33 cellular contexts compared by ENCODE assay signal in genomic region chr19:39830406-39830805, GRCh38. TPM values are rescaled to one million over a fixed set of nuclear protein-coding genes. Genes with fewer than 3 reads are reported as not detected.
"Had no signal": no experiment of that assay in that cellular context is flagged by ENCODE, and none has a peak within 500 bp of the region (broad histone marks: within the 10 kb centered on the region; RNA-seq: fewer than 3 reads in every experiment).

No MANE protein-coding gene starts in this region.

- H3K27ac ChIP-seq: brain microvascular endothelial cell, dorsolateral prefrontal cortex, esophagus squamous epithelium, gastroesophageal sphincter, heart left ventricle, prostate gland, SJCRH30, thoracic aorta had no signal

- H3K27ac Mint-ChIP-seq: memory B cell, WTC11 had no signal

- H3K4me3 ChIP-seq: dorsolateral prefrontal cortex, esophagus squamous epithelium, gastroesophageal sphincter, heart left ventricle, prostate gland, SJCRH30, thoracic aorta had no signal

- H3K9me3 ChIP-seq: esophagus squamous epithelium, gastroesophageal sphincter, heart left ventricle, prostate gland, SJCRH30, thoracic aorta had no signal

- DNase-seq: activated CD4-positive, alpha-beta T cell treated with anti-CD3 and anti-CD28 coated beads for 36 hours; activated CD4-positive, alpha-beta T cell treated with anti-CD3 and anti-CD28 coated beads, Interleukin-2, amount 50 U/mL, for 4 hours; activated CD8-positive, alpha-beta memory T cell treated with anti-CD3 and anti-CD28 coated beads for 24 hours; activated CD8-positive, alpha-beta memory T cell treated with anti-CD3 and anti-CD28 coated beads, Interleukin-2, amount 50 U/mL, for 48 hours; activated gamma-delta T cell treated with Interleukin-2 at 50 U/mL for 16 hours; activated T-cell treated with anti-CD3 and anti-CD28 coated beads, Interleukin-2, amount 50 U/mL, for 72 hours; aorta; brain microvascular endothelial cell; central memory CD4-positive, alpha-beta T cell; esophagus squamous epithelium; heart left ventricle; islet precursor cell; left colon; right cardiac atrium; SJCRH30; small intestine; stimulated activated CD4-positive, alpha-beta T cell treated with anti-CD3 and anti-CD28 coated beads, Interleukin-2, amount 100 ng/mL, for 24 hours; T-helper 1 cell; T1000 had no signal

- H3K9me3 Mint-ChIP-seq: activated naive CD4-positive, alpha-beta T cell treated with anti-CD3 and anti-CD28 coated beads, Interleukin-2, amount 50 U/mL, for 72 hours; activated T-cell treated with anti-CD3 and anti-CD28 coated beads, Interleukin-2, amount 50 U/mL, for 72 hours; memory B cell; stimulated activated memory B cell treated with anti-CD40 and anti-IgM and Interleukin-4, amounts not matched to agents 10 μg/mL and 1 μg/mL and 100 μg/mL, for 72 hours; type B pancreatic cell; WTC11 had no signal

- H3K4me3 Mint-ChIP-seq: activated CD4-positive, alpha-beta T cell treated with anti-CD3 and anti-CD28 coated beads for 36 hours; activated T-cell treated with anti-CD3 and anti-CD28 coated beads, Interleukin-2, amount 50 U/mL, for 72 hours; memory B cell; stimulated activated memory B cell treated with anti-CD40 and anti-IgM and Interleukin-4, amounts not matched to agents 10 μg/mL and 1 μg/mL and 100 μg/mL, for 72 hours; WTC11 had no signal

- ATAC-seq: activated CD4-positive, alpha-beta T cell treated with anti-CD3 and anti-CD28 coated beads for 36 hours; activated naive CD4-positive, alpha-beta T cell treated with anti-CD3 and anti-CD28 coated beads, Interleukin-2, amount 50 U/mL, for 72 hours; activated T-cell treated with anti-CD3 and anti-CD28 coated beads, Interleukin-2, amount 50 U/mL, for 72 hours; gastroesophageal sphincter; heart left ventricle; left colon; right cardiac atrium; stimulated activated memory B cell treated with anti-CD40 and anti-IgM and Interleukin-4, amounts not matched to agents 10 μg/mL and 1 μg/mL and 100 μg/mL, for 72 hours; WTC11 had no signal

- H3K27me3 Mint-ChIP-seq: activated CD4-positive, alpha-beta T cell treated with anti-CD3 and anti-CD28 coated beads for 36 hours; memory B cell; stimulated activated memory B cell treated with anti-CD40 and anti-IgM and Interleukin-4, amounts not matched to agents 10 μg/mL and 1 μg/mL and 100 μg/mL, for 72 hours; type B pancreatic cell had no signal

- H3K27me3 ChIP-seq: brain microvascular endothelial cell, dorsolateral prefrontal cortex, esophagus squamous epithelium, gastroesophageal sphincter, heart left ventricle, SJCRH30 had no signal

RNA-seq across cellular contexts. Expression of gene LEUTX, which starts 51.8 kb away (rescaled TPM):
- total RNA-seq: activated CD4-positive, alpha-beta T cell treated with anti-CD3 and anti-CD28 coated beads for 36 hours; activated naive CD4-positive, alpha-beta T cell treated with anti-CD3 and anti-CD28 coated beads, Interleukin-2, amount 50 U/mL, for 72 hours; activated T-cell treated with anti-CD3 and anti-CD28 coated beads, Interleukin-2, amount 50 U/mL, for 72 hours; aorta; dorsolateral prefrontal cortex; esophagus squamous epithelium; gastroesophageal sphincter; heart left ventricle; left colon; lower leg skin; mononuclear cell; myocyte; osteocyte; prostate gland; right cardiac atrium; SJCRH30; thoracic aorta; WTC11 had no signal
- polyA plus RNA-seq: adipose tissue, aorta, heart left ventricle, right cardiac atrium, small intestine had no signal
